Comparison of ENCODE assay signal across 8 cellular contexts in the genomic region with DNA sequence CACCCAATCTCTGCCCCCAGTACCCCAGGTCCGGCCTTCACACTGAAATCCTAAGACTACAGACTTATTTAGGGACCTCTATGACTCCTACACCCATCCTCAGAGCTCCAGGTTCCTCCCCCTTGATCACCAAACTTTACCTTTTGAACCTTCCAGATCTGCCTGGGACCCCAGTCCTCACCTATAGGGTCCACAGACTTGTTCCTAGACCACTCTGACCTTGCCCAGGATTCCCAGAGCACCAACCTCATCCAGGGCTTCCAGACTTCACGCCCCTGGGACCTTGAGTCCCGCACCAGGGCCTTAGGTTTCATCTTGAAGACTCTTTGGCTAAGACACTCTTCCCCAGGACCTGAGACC. TPM values are rescaled to one million over a fixed set of nuclear protein-coding genes. Genes with fewer than 3 reads are reported as not detected.
DNase-seq lines count a peak whose midpoint lies in the region; ATAC-seq and TF ChIP-seq lines count a peak whose summit lies in the region.

No MANE protein-coding gene starts in this region.

- TF ChIP-seq POLR2A in esophagus squamous epithelium (IDR thresholded peaks at IDR 0.05): no peak

- H3K4me1 ChIP-seq in SJSA1 (replicated peaks) (peaks cover 12% of the 10 kb centered on the region), esophagus squamous epithelium (peaks cover 4 to 42% (median 19%) of the 10 kb centered on the region in 3 donors), parathyroid adenoma (peaks cover 7% of the 10 kb centered on the region)

- peak overlapping the region; percentile 75 for H3K4me2 ChIP-seq in parathyroid adenoma (ENCODE audit: low read length)

- no TSS peak for BruUV-seq in Calu3 (replicated peaks; lab: Mats Ljungman, UMichigan)

- H3K4me3 Mint-ChIP-seq in Calu3 (ENCODE audit: low read depth, unreplicated experiment): peak overlapping the region; percentile 83

- H3K36me3 Mint-ChIP-seq in Calu3 (ENCODE audit: insufficient read depth, unreplicated experiment): peaks cover 32% of the 10 kb centered on the region

- peak overlapping the region; percentile 55 for H3K4me3 ChIP-seq in SJSA1
- peak overlapping the region; percentile 61 to 77 (median 66) for H3K4me3 ChIP-seq in esophagus squamous epithelium
- peak overlapping the region; percentile 90 for H3K4me3 ChIP-seq in parathyroid adenoma (ENCODE audit: low read depth, low read length)

- DNase-seq in Calu3: no peak
- DNase-seq in SJSA1 (ENCODE audit: low read depth in 1 of 2, low spot score in 2 of 2): no peak
- no peak for DNase-seq in esophagus squamous epithelium (lab: John Stamatoyannopoulos, UW)
- no peak for DNase-seq in NCI-H82 (lab: John Stamatoyannopoulos, UW)
- DNase-seq in DMS53 (lab: John Stamatoyannopoulos, UW): no peak
- no peak for DNase-seq in NCI-H1092 treated with DMSO at 0.1 percent for 48 hours (lab: John Stamatoyannopoulos, UW)

- H3K79me2 ChIP-seq in parathyroid adenoma: peaks cover 2% of the 10 kb centered on the region

- peak overlapping the region; percentile 96 for H3K27ac Mint-ChIP-seq in Calu3 (ENCODE audit: unreplicated experiment)

- H3K36me3 ChIP-seq in SJSA1 (peaks cover 4% of the 10 kb centered on the region; the same call in 1 of the 2 replicates), esophagus squamous epithelium (peaks cover 0 to 38% (median 0%) of the 10 kb centered on the region in 3 donors), parathyroid adenoma (ENCODE audit: control insufficient read depth, insufficient read depth, low read length) (no peaks in the 10 kb centered on the region)

- H3K9me3 ChIP-seq in SJSA1 (replicated peaks) (no peaks in the 10 kb centered on the region), esophagus squamous epithelium (no peaks in the 10 kb centered on the region), parathyroid adenoma (ENCODE audit: control insufficient read depth, low read length) (no peaks in the 10 kb centered on the region)

- no peaks in the 10 kb centered on the region for H3K27me3 ChIP-seq in SJSA1 (replicated peaks)
- H3K27me3 ChIP-seq in esophagus squamous epithelium: no peaks in the 10 kb centered on the region
- H3K27me3 ChIP-seq in parathyroid adenoma (ENCODE audit: control insufficient read depth, insufficient read depth, low read length): no peaks in the 10 kb centered on the region

- no peak overlapping the region for H3K9ac ChIP-seq in parathyroid adenoma

- no peak for TF ChIP-seq CTCF in Calu3 (IDR thresholded peaks at IDR 0.05; ENCODE audit: unreplicated experiment)
- no peak for TF ChIP-seq CTCF in esophagus squamous epithelium (IDR thresholded peaks at IDR 0.05)
- TF ChIP-seq CTCF in parathyroid adenoma (IDR thresholded peaks at IDR 0.05): no peak

- 53 to 60% methylated on average over 3 of the region's 3 CpGs for WGBS in esophagus squamous epithelium, 2 donors

- H3K27ac ChIP-seq in SJSA1 (peak overlapping the region; percentile 89), esophagus squamous epithelium (peak overlapping the region; percentile 84 to 97 (median 94)), parathyroid adenoma (peak overlapping the region; percentile 92)

- H3K9me3 Mint-ChIP-seq in Calu3 (ENCODE audit: low read depth, unreplicated experiment): no peaks in the 10 kb centered on the region

- H3K4me1 Mint-ChIP-seq in Calu3 (ENCODE audit: low read depth, unreplicated experiment): peaks cover 19% of the 10 kb centered on the region

- ATAC-seq in HG03196 (IDR thresholded peaks at IDR 0.05; ENCODE audit: unreplicated experiment): no peak

- H2AFZ ChIP-seq in parathyroid adenoma: peak overlapping the region; percentile 100

- intact Hi-C loops in Calu3 (cut with micrococcal nuclease; ENCODE audit: unreplicated experiment) (loop anchor here (10.0 kb wide), 2 partner anchors 100 to 700 kb away; a partner anchor contains a TSS), esophagus squamous epithelium (cut with DNase I) (no loop called here)

- CTCF ChIA-PET in Calu3 (lab: Charles Lee): interaction anchor here (0.6 to 1.0 kb wide), 3 partner anchors 43 to 142 kb away, joined by 5 to 6 read pairs (median 5); no protein-coding TSS in a partner anchor

- no peaks in the 10 kb centered on the region for H3K27me3 Mint-ChIP-seq in Calu3 (ENCODE audit: unreplicated experiment)

RNA-seq across cellular contexts. Expression of a gene that starts 0.5 kb away (rescaled TPM):
- total RNA-seq in Calu3 (2022): 18.0 and 20.1 TPM in 2 replicates
- 4.9 and 14.2 TPM in 2 replicates for total RNA-seq in SJSA1 (2014; rRNA removed; shearing (Covaris generic))
- 10 to 100 TPM; 16.6 to 31.2 (median 18.4) TPM for total RNA-seq in esophagus squamous epithelium

RNA-seq across cellular contexts. Expression of a gene that starts 42.6 kb away (rescaled TPM):
- 36.4 and 36.9 TPM in 2 replicates for total RNA-seq in Calu3 (2022)
- 8.0 and 15.1 TPM in 2 replicates for total RNA-seq in SJSA1 (2014; rRNA removed; shearing (Covaris generic))
- total RNA-seq in esophagus squamous epithelium: 10 to 100 TPM; 16.7 to 31.3 (median 21.1) TPM
